In genomic region chr11:65609711-65610110, GRCh38 we compare ENCODE assay signal across 16 cellular contexts. TPM values are rescaled to one million over a fixed set of nuclear protein-coding genes. Genes with fewer than 3 reads are reported as not detected.
DNase-seq lines count a peak whose midpoint lies in the region; ATAC-seq and TF ChIP-seq lines count a peak whose summit lies in the region.
"Had no signal": no experiment of that assay in that cellular context is flagged by ENCODE, and none has a peak within 500 bp of the region (broad histone marks: within the 10 kb centered on the region; RNA-seq: fewer than 3 reads in every experiment).

No MANE protein-coding gene starts in this region.

- intact Hi-C loops in activated CD4-positive, alpha-beta T cell treated with anti-CD3 and anti-CD28 coated beads, Interleukin-2, amount 10 ng/mL, durations not matched to agents 24 days and 14 days (cut with micrococcal nuclease) = no loop called here
- intact Hi-C loops in prostate gland (cut with DNase I) = loop anchor here (2.0 kb wide), 1 partner anchor 33 kb away; the partner anchor contains the start of gene EHBP1L1

- peaks cover 51% of the 10 kb centered on the region for H3K36me3 Mint-ChIP-seq in activated CD4-positive, alpha-beta T cell treated with anti-CD3 and anti-CD28 coated beads, Interleukin-2, amount 10 ng/mL, durations not matched to agents 24 days and 14 days (ENCODE audit: low read depth)
- peaks cover 47% of the 10 kb centered on the region for H3K36me3 Mint-ChIP-seq in activated CD8-positive, alpha-beta T cell treated with anti-CD3 and anti-CD28 coated beads, Interleukin-2, amount 10 ng/mL, durations not matched to agents 7 days and 5 days (ENCODE audit: low read depth)
- H3K36me3 Mint-ChIP-seq in immature natural killer cell = peaks cover 0 to 11% (median 0%) of the 10 kb centered on the region in 3 donors

- no peaks in the 10 kb centered on the region for H3K27me3 ChIP-seq in subcutaneous abdominal adipose tissue (ENCODE audit: control insufficient read depth in 5 of 5, insufficient read depth in 4 of 5, low read length in 5 of 5)
- no peaks in the 10 kb centered on the region for H3K27me3 ChIP-seq in prostate gland (replicated peaks; ENCODE audit: insufficient read depth)
- H3K27me3 ChIP-seq: adrenal gland, ovary had no signal

- no peaks in the 10 kb centered on the region for H3K27me3 Mint-ChIP-seq in activated CD4-positive, alpha-beta T cell treated with anti-CD3 and anti-CD28 coated beads, Interleukin-2, amount 10 ng/mL, durations not matched to agents 24 days and 14 days
- H3K27me3 Mint-ChIP-seq in activated CD8-positive, alpha-beta T cell treated with anti-CD3 and anti-CD28 coated beads, Interleukin-2, amount 10 ng/mL, durations not matched to agents 7 days and 5 days (ENCODE audit: low read depth) = no peaks in the 10 kb centered on the region
- peaks cover 1 to 3% (median 2%) of the 10 kb centered on the region in 3 donors for H3K27me3 Mint-ChIP-seq in immature natural killer cell (ENCODE audit: low read depth in 3 of 3)

- H3K9me3 Mint-ChIP-seq in activated CD4-positive, alpha-beta T cell treated with anti-CD3 and anti-CD28 coated beads, Interleukin-2, amount 10 ng/mL, durations not matched to agents 24 days and 14 days = no peaks in the 10 kb centered on the region
- H3K9me3 Mint-ChIP-seq in activated CD8-positive, alpha-beta T cell treated with anti-CD3 and anti-CD28 coated beads, Interleukin-2, amount 10 ng/mL, durations not matched to agents 7 days and 5 days (ENCODE audit: insufficient read depth) = no peaks in the 10 kb centered on the region
- H3K9me3 Mint-ChIP-seq in immature natural killer cell = no peaks in the 10 kb centered on the region

- H3K36me3 ChIP-seq in subcutaneous abdominal adipose tissue (ENCODE audit: control insufficient read depth in 5 of 5, insufficient read depth in 5 of 5, low read length in 5 of 5) (peaks cover 0 to 65% (median 49%) of the 10 kb centered on the region in 5 donors), prostate gland (peaks cover 9 to 12% of the 10 kb centered on the region in 2 donors)
- H3K36me3 ChIP-seq: ovary had no signal

- 87% methylated on average over 5 of the region's 5 CpGs for WGBS in prostate gland

- H3K9ac ChIP-seq in subcutaneous abdominal adipose tissue (ENCODE audit: low read length in 5 of 5) = peak overlapping the region in 1 of 5 donors; percentile 81

- peak overlapping the region; percentile 78 for H3K27ac Mint-ChIP-seq in activated CD4-positive, alpha-beta T cell treated with anti-CD3 and anti-CD28 coated beads, Interleukin-2, amount 10 ng/mL, durations not matched to agents 24 days and 14 days
- H3K27ac Mint-ChIP-seq in activated CD8-positive, alpha-beta T cell treated with anti-CD3 and anti-CD28 coated beads, Interleukin-2, amount 10 ng/mL, durations not matched to agents 7 days and 5 days = peak overlapping the region; percentile 71
- H3K27ac Mint-ChIP-seq in immature natural killer cell = peak overlapping the region; percentile 60 to 85 (median 74)

- TF ChIP-seq CTCF in prostate gland (IDR thresholded peaks at IDR 0.05) = no peak

- no peak for TF ChIP-seq POLR2A in prostate gland (IDR thresholded peaks at IDR 0.05)

- peak overlapping the region; percentile 97 for H3K4me3 Mint-ChIP-seq in activated CD4-positive, alpha-beta T cell treated with anti-CD3 and anti-CD28 coated beads, Interleukin-2, amount 10 ng/mL, durations not matched to agents 24 days and 14 days
- no peak overlapping the region for H3K4me3 Mint-ChIP-seq in activated CD8-positive, alpha-beta T cell treated with anti-CD3 and anti-CD28 coated beads, Interleukin-2, amount 10 ng/mL, durations not matched to agents 7 days and 5 days
- peak overlapping the region in 1 of 5 donors; percentile 20 for H3K4me3 Mint-ChIP-seq in immature natural killer cell

- peak overlapping the region in 2 of 5 donors; percentile 10 to 89 for H3K4me3 ChIP-seq in subcutaneous abdominal adipose tissue (ENCODE audit: low read depth in 1 of 5, low read length in 5 of 5)
- no peak overlapping the region for H3K4me3 ChIP-seq in prostate gland
- H3K4me3 ChIP-seq: adrenal gland, ovary had no signal

- CTCF ChIA-PET in activated CD8-positive, alpha-beta T cell treated with anti-CD3 and anti-CD28 coated beads, Interleukin-2, amount 10 ng/mL, durations not matched to agents 7 days and 5 days (lab: Charles Lee) = interaction anchor here (1.0 to 3.9 kb wide), 5 partner anchors 16 to 69 kb away, joined by 3 to 24 read pairs (median 4); partner anchors contain the start of gene FAM89B

- H3K4me1 Mint-ChIP-seq in activated CD4-positive, alpha-beta T cell treated with anti-CD3 and anti-CD28 coated beads, Interleukin-2, amount 10 ng/mL, durations not matched to agents 24 days and 14 days = peaks cover 36% of the 10 kb centered on the region
- H3K4me1 Mint-ChIP-seq in activated CD8-positive, alpha-beta T cell treated with anti-CD3 and anti-CD28 coated beads, Interleukin-2, amount 10 ng/mL, durations not matched to agents 7 days and 5 days (ENCODE audit: low read depth) = peaks cover 49% of the 10 kb centered on the region
- H3K4me1 Mint-ChIP-seq in immature natural killer cell = peaks cover 38 to 42% of the 10 kb centered on the region in 2 donors

- H3K9me3 ChIP-seq in subcutaneous abdominal adipose tissue (ENCODE audit: control insufficient read depth in 5 of 5, low read length in 5 of 5) = no peaks in the 10 kb centered on the region
- H3K9me3 ChIP-seq in prostate gland = no peaks in the 10 kb centered on the region
- H3K9me3 ChIP-seq: adrenal gland, ovary had no signal

- peaks cover 4 to 74% (median 65%) of the 10 kb centered on the region in 5 donors for H3K4me1 ChIP-seq in subcutaneous abdominal adipose tissue (ENCODE audit: control insufficient read depth in 5 of 5, insufficient read depth in 5 of 5, low read length in 5 of 5)
- H3K4me1 ChIP-seq in prostate gland (replicated peaks) = peaks cover 28% of the 10 kb centered on the region

- H3K27ac ChIP-seq in subcutaneous abdominal adipose tissue (ENCODE audit: low read depth, low read length) (peak overlapping the region; percentile 91), prostate gland (no peak overlapping the region)
- H3K27ac ChIP-seq: ovary had no signal

- no peak for DNase-seq in activated CD4-positive, alpha-beta T cell treated with anti-CD3 and anti-CD28 coated beads, Interleukin-2, amount 10 ng/mL, durations not matched to agents 24 days and 14 days
- DNase-seq in activated CD4-positive, alpha-beta T cell treated with anti-CD3 and anti-CD28 coated beads for 4 hours = no peak
- no peak for DNase-seq in activated CD8-positive, alpha-beta T cell treated with anti-CD3 and anti-CD28 coated beads, Interleukin-2, amount 10 ng/mL, durations not matched to agents 7 days and 5 days
- no peak for DNase-seq in immature natural killer cell
- DNase-seq in kidney glomerular epithelial cell (lab: John Stamatoyannopoulos, UW) = no peak
- DNase-seq in RKO (ENCODE audit: low spot score) = no peak
- DNase-seq in prostate gland (ENCODE audit: low spot score) = no peak
- DNase-seq: adrenal gland; H7; NCI-H1417 treated with DMSO at 0.1 percent for 48 hours; NCI-H69; SIG-M5; stimulated activated CD4-positive, alpha-beta T cell treated with anti-CD3 and anti-CD28 coated beads, Interleukin-2, amount 100 ng/mL, for 48 hours had no signal

- POLR2A ChIA-PET in activated CD8-positive, alpha-beta T cell treated with anti-CD3 and anti-CD28 coated beads, Interleukin-2, amount 10 ng/mL, durations not matched to agents 7 days and 5 days (lab: Charles Lee) = interaction anchor here (1.3 to 1.7 kb wide), 2 partner anchors 10 to 19 kb away, joined by 3 to 5 read pairs; no protein-coding TSS in a partner anchor

- ATAC-seq in activated CD8-positive, alpha-beta T cell treated with anti-CD3 and anti-CD28 coated beads, Interleukin-2, amount 10 ng/mL, durations not matched to agents 7 days and 5 days = no peak
- ATAC-seq: activated CD4-positive, CD25-positive, alpha-beta regulatory T cell treated with anti-CD3 and anti-CD28 coated beads, Interleukin-2, amount 50 U/mL, for 24 hours had no signal

RNA-seq across cellular contexts. Expression of gene MAP3K11, which starts 4.3 kb away (rescaled TPM):
- 89.1 and 90.7 TPM in 2 replicates for total RNA-seq in activated CD4-positive, alpha-beta T cell treated with anti-CD3 and anti-CD28 coated beads, Interleukin-2, amount 10 ng/mL, durations not matched to agents 24 days and 14 days
- 10 to 100 TPM; 56.7 to 66.5 TPM for total RNA-seq in activated CD8-positive, alpha-beta T cell treated with anti-CD3 and anti-CD28 coated beads, Interleukin-2, amount 10 ng/mL, durations not matched to agents 7 days and 5 days
- 10 to 100 TPM; 11.1 to 29.5 (median 12.3) TPM for polyA plus RNA-seq in immature natural killer cell
- total RNA-seq in prostate gland = 10 to 100 TPM; 42.7 to 67.9 TPM

RNA-seq across cellular contexts. Expression of gene PCNX3, which starts 5.9 kb away (rescaled TPM):
- 52.0 and 55.1 TPM in 2 replicates for total RNA-seq in activated CD4-positive, alpha-beta T cell treated with anti-CD3 and anti-CD28 coated beads, Interleukin-2, amount 10 ng/mL, durations not matched to agents 24 days and 14 days
- 10 to 100 TPM; 50.1 to 54.8 TPM for total RNA-seq in activated CD8-positive, alpha-beta T cell treated with anti-CD3 and anti-CD28 coated beads, Interleukin-2, amount 10 ng/mL, durations not matched to agents 7 days and 5 days
- 10 to 100 TPM in 1 of 3 donors, under 1 TPM in 2; 0.14 to 11.7 (median 0.89) TPM for polyA plus RNA-seq in immature natural killer cell
- total RNA-seq in prostate gland = 10 to 100 TPM; 32.0 to 67.9 TPM

RNA-seq across cellular contexts. Expression of gene KCNK7, which starts 14.1 kb away (rescaled TPM):
- 0.69 and 1.3 TPM in 2 replicates for total RNA-seq in activated CD4-positive, alpha-beta T cell treated with anti-CD3 and anti-CD28 coated beads, Interleukin-2, amount 10 ng/mL, durations not matched to agents 24 days and 14 days
- under 1 TPM; 0.95 to 0.99 TPM for total RNA-seq in activated CD8-positive, alpha-beta T cell treated with anti-CD3 and anti-CD28 coated beads, Interleukin-2, amount 10 ng/mL, durations not matched to agents 7 days and 5 days
- polyA plus RNA-seq in immature natural killer cell = not detected
- total RNA-seq in prostate gland = under 1 TPM in 1 of 2 donors, not detected in 1; 0.74 TPM
- total RNA-seq: H7 had no signal

RNA-seq across cellular contexts. Expression of gene SIPA1, which starts 28.2 kb away (rescaled TPM):
- 118 and 125 TPM in 2 replicates for total RNA-seq in activated CD4-positive, alpha-beta T cell treated with anti-CD3 and anti-CD28 coated beads, Interleukin-2, amount 10 ng/mL, durations not matched to agents 24 days and 14 days
- total RNA-seq in activated CD8-positive, alpha-beta T cell treated with anti-CD3 and anti-CD28 coated beads, Interleukin-2, amount 10 ng/mL, durations not matched to agents 7 days and 5 days = 100 to 1,000 TPM; 245 to 274 TPM
- polyA plus RNA-seq in immature natural killer cell = 100 to 1,000 TPM; 166 to 430 (median 222) TPM
- 10 to 100 TPM; 38.2 to 45.2 TPM for total RNA-seq in prostate gland

RNA-seq across cellular contexts. Expression of gene EHBP1L1, which starts 33.9 kb away (rescaled TPM):
- total RNA-seq in activated CD4-positive, alpha-beta T cell treated with anti-CD3 and anti-CD28 coated beads, Interleukin-2, amount 10 ng/mL, durations not matched to agents 24 days and 14 days = 167 and 173 TPM in 2 replicates
- 10 to 100 TPM; 94.4 to 95.3 TPM for total RNA-seq in activated CD8-positive, alpha-beta T cell treated with anti-CD3 and anti-CD28 coated beads, Interleukin-2, amount 10 ng/mL, durations not matched to agents 7 days and 5 days
- 10 to 100 TPM; 14.8 to 19.3 (median 17.7) TPM for polyA plus RNA-seq in immature natural killer cell
- total RNA-seq in prostate gland = 10 to 100 TPM; 68.2 to 98.7 TPM
